8 cellular contexts compared by ENCODE assay signal in the genomic region with DNA sequence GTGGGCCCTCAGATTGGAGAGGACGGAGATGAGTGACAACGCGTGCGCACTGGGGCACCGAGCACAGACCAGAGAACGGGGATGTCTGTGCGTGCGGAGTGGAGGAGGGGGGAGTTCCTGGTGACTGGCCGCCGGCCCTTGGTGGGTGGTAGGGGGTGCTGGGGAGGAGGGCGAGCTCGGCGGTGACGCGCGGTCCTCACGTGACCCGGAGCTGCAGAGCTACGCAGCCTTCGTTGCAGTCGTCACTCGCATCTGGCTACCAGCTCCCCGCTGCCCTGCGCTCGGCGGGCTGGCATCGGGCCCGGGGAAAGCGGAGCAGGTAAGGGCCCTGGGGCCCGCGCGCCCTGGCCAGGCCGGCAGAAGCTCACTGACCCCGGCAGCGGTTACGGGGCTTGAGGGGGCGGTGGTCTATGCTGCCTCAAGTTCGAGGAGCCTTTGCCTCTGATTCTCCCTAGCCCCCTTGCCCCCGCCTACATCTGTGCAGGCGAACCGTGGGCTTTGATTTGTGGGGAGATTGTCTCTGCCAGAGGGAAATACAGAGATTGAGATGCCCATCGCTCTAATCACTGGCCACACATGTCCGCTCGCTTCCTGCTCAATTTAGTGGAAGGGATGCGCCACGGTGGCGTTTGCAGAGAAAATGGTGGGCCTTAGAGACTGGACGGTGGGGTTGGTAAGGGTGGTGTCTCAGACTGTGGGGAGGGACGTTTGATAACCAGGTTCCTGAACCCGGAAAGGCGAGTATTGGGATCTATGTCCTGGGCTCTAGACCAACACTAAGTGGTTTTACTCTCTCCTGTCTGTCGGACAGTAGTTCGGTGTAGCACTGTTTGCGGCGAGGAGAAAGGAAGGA. TPM values are rescaled to one million over a fixed set of nuclear protein-coding genes. Genes with fewer than 3 reads are reported as not detected.
A peak's percentile ranks its signal among the peaks of the same experiment; 100 is the strongest.
DNase-seq lines count a peak whose midpoint lies in the region; ATAC-seq and TF ChIP-seq lines count a peak whose summit lies in the region.

A gene (plus strand): TSS at position 245 of the 853 bp plus-strand sequence. CDS start 3,134 bp downstream, outside the sequence.

- H3K4me1 ChIP-seq in thoracic aorta (ENCODE audit: control insufficient read depth in 1 of 2, low read depth in 2 of 2) = no peaks in the 10 kb centered on the region

- no peaks in the 10 kb centered on the region for H3K36me3 ChIP-seq in thoracic aorta

- H3K27me3 ChIP-seq in thoracic aorta (replicated peaks; ENCODE audit: insufficient read depth) = no peaks in the 10 kb centered on the region

- no peaks in the 10 kb centered on the region for H3K9me3 ChIP-seq in thoracic aorta

- H3K4me3 ChIP-seq in thoracic aorta = peak within 1 kb of the TSS; percentile 76

- DNase-seq in H4 (ENCODE audit: low spot score) = peak; percentile 29
- DNase-seq in NCI-H69 (lab: John Stamatoyannopoulos, UW) = peak; percentile 90
- peak; percentile 13 for DNase-seq in activated gamma-delta T cell treated with anti-CD3 and anti-CD28 coated beads, Interleukin-2, amount 50 U/mL, for 16 hours (ENCODE audit: low read depth)
- peak; percentile 66 for DNase-seq in globus pallidus (ENCODE audit: low spot score)
- peak in 53 of 56 donors; percentile 4 to 79 (median 55) for DNase-seq in nucleus accumbens (lab: John Stamatoyannopoulos, UW)
- DNase-seq in thoracic aorta (ENCODE audit: low spot score) = no peak
- DNase-seq in germinal center (ENCODE audit: low spot score) = no peak

- peak within 1 kb of the TSS in 1 of 2 donors; percentile 12 for H3K27ac ChIP-seq in thoracic aorta

- ATAC-seq in thoracic aorta (ENCODE audit: insufficient number of reproducible peaks, low FRiP score, low read depth) (no peak), HG03025 (IDR thresholded peaks at IDR 0.05; ENCODE audit: low FRiP score, unreplicated experiment) (no peak)

- TF ChIP-seq CTCF in thoracic aorta (IDR thresholded peaks at IDR 0.05) = no peak

RNA-seq across cellular contexts. Expression of the gene that starts here (rescaled TPM):
- total RNA-seq in H4 (2014; rRNA removed; shearing (Covaris generic)) = 0.37 and 1.9 TPM in 2 replicates
- total RNA-seq in thoracic aorta = 10 to 100 TPM; 13.4 to 19.3 TPM

Comparison
In these comparisons a context has a peak if more than half of its experiments do, and no peak if none do; other contexts are left out.
1. DNase-seq: peak in H4 (single experiment), NCI-H69 (single experiment), activated gamma-delta T cell treated with anti-CD3 and anti-CD28 coated beads, Interleukin-2, amount 50 U/mL, for 16 hours (single experiment), globus pallidus (single experiment) and nucleus accumbens (53 of 56); none in thoracic aorta (single experiment) and germinal center (single experiment).